Comparison of ENCODE assay signal across 7 cellular contexts in the genomic region with DNA sequence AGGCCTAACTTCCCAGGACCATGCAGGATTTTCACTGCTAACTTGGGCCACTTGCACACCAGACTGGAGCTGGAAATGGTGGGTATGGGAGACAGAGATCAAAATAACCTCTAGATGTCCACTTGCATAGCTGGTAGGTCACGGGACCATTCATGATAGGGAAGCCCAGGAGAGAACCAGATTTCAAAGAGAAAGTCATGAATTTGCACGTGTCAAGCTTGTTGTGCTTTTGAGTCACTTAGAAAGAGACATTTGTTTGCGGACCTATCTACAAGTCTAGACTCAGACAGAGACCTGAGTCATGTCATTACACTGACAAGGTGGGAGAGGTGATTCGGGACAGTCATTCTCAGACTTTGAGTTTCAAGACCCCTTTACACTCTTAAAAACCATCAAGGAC.
DNase-seq lines count a peak whose midpoint lies in the region; ATAC-seq, FAIRE-seq and TF ChIP-seq lines count a peak whose summit lies in the region.
"Not testable (repeated sequence)": the region's sequence is repeated elsewhere in the genome, so short reads cannot be mapped to it uniquely, and the experiment has no call there.

No MANE protein-coding gene starts in this region.

- not testable (repeated sequence) for H3K4me3 Mint-ChIP-seq in activated T-cell treated with anti-CD3 and anti-CD28 coated beads, Interleukin-2, amount 50 U/mL, for 4 hours

- not testable (repeated sequence) for DNase-seq in activated T-cell treated with anti-CD3 and anti-CD28 coated beads, Interleukin-2, amount 50 U/mL, for 4 hours; activated naive CD4-positive, alpha-beta T cell treated with anti-CD3 and anti-CD28 coated beads, Interleukin-2, amount 50 U/mL, for 72 hours (ENCODE audit: low spot score in 2 of 2)
- DNase-seq in bronchial epithelial cell (ENCODE audit: low read depth) (peak; percentile 15), foreskin keratinocyte (peak in 1 of 2 donors; percentile 22)

- FAIRE-seq in bronchial epithelial cell (lab: Jason Lieb, UNC), result peak; percentile 97

- not testable (repeated sequence) for H3K4me1 ChIP-seq in foreskin keratinocyte

- H3K4me1 Mint-ChIP-seq in activated T-cell treated with anti-CD3 and anti-CD28 coated beads, Interleukin-2, amount 50 U/mL, for 4 hours (ENCODE audit: low read depth), result not testable (repeated sequence)

- H3K27ac ChIP-seq in foreskin keratinocyte, result not testable (repeated sequence)

- not testable (repeated sequence) for H3K27me3 ChIP-seq in bronchial epithelial cell (ENCODE audit: control insufficient read depth, insufficient read depth, low read length); foreskin keratinocyte

- not testable (repeated sequence) for TF ChIP-seq CTCF in bronchial epithelial cell (IDR thresholded peaks at IDR 0.05; ENCODE audit: insufficient read depth, low read length, severe bottlenecking); foreskin keratinocyte (conservative IDR thresholded peaks at IDR 0.05)

- H3K27ac Mint-ChIP-seq in activated naive CD4-positive, alpha-beta T cell treated with anti-CD3 and anti-CD28 coated beads, Interleukin-2, amount 50 U/mL, for 72 hours, result not testable (repeated sequence)

- not testable (repeated sequence) for H3K36me3 ChIP-seq in bronchial epithelial cell (ENCODE audit: control insufficient read depth, insufficient read depth, low read length)

- H3K36me3 Mint-ChIP-seq in activated T-cell treated with anti-CD3 and anti-CD28 coated beads, Interleukin-2, amount 50 U/mL, for 4 hours (ENCODE audit: insufficient read depth); activated naive CD4-positive, alpha-beta T cell treated with anti-CD3 and anti-CD28 coated beads, Interleukin-2, amount 50 U/mL, for 72 hours: not testable (repeated sequence)

- not testable (repeated sequence) for H3K4me3 ChIP-seq in bronchial epithelial cell (ENCODE audit: low read depth, low read length)

- not testable (repeated sequence) for H3K27me3 Mint-ChIP-seq in activated T-cell treated with anti-CD3 and anti-CD28 coated beads, Interleukin-2, amount 50 U/mL, for 4 hours (ENCODE audit: low read depth)

- H3K9me3 Mint-ChIP-seq in activated T-cell treated with anti-CD3 and anti-CD28 coated beads, Interleukin-2, amount 50 U/mL, for 4 hours, result peaks cover 12% of the 10 kb centered on the region
- H3K9me3 Mint-ChIP-seq in activated naive CD4-positive, alpha-beta T cell treated with anti-CD3 and anti-CD28 coated beads, Interleukin-2, amount 50 U/mL, for 72 hours, result peaks cover 7 to 12% of the 10 kb centered on the region in 2 donors

- peak; percentile 58 for ATAC-seq in GM18868 (IDR thresholded peaks at IDR 0.05; ENCODE audit: unreplicated experiment)
- ATAC-seq in HG02870 (IDR thresholded peaks at IDR 0.05; ENCODE audit: unreplicated experiment), result peak; percentile 51
- ATAC-seq in activated CD4-positive, CD25-positive, alpha-beta regulatory T cell treated with anti-CD3 and anti-CD28 coated beads, Interleukin-2, amount 50 U/mL, for 24 hours, result peak; percentile 61 to 63
- peak; percentile 40 to 48 for ATAC-seq in activated T-cell treated with anti-CD3 and anti-CD28 coated beads, Interleukin-2, amount 50 U/mL, for 4 hours
- ATAC-seq in activated naive CD4-positive, alpha-beta T cell treated with anti-CD3 and anti-CD28 coated beads, Interleukin-2, amount 50 U/mL, for 72 hours, result peak; percentile 55 to 60
- peak; percentile 76 for ATAC-seq in foreskin keratinocyte
